ENCODE assay signal across 8 cellular contexts in genomic region chr11:66676931-66677598, GRCh38. TPM values are rescaled to one million over a fixed set of nuclear protein-coding genes. Genes with fewer than 3 reads are reported as not detected.
A peak's percentile ranks its signal among the peaks of the same experiment; 100 is the strongest.
DNase-seq lines count a peak whose midpoint lies in the region; ATAC-seq, FAIRE-seq and TF ChIP-seq lines count a peak whose summit lies in the region.

No MANE protein-coding gene starts in this region.

- 31% methylated on average over 21 of the region's 27 CpGs; no CpG with 5 or more reads in 1 of the 2 experiments for WGBS in H1 (ENCODE audit: extremely low coverage in 1 of 2, insufficient coverage in 1 of 2, insufficient read length in 1 of 2, insufficient replicate concordance in 2 of 2, low coverage in 1 of 2, low lambda C conversion rate in 2 of 2, missing lambda C conversion rate in 1 of 2), 2 experiments

- peak overlapping the region; percentile 34 for H3K56ac ChIP-seq in H1 (replicated peaks; ENCODE audit: insufficient read length, low read depth, low read length)

- peaks cover 0 to 10% (median 0%) of the 10 kb centered on the region in 4 experiments; a peak in 3 of 8 replicates for H3K36me3 ChIP-seq in H1 (ENCODE audit: control insufficient read depth in 2 of 4, insufficient read depth in 4 of 4, low read length in 3 of 4)

- peak overlapping the region; percentile 82 for H2BK120ac ChIP-seq in H1 (replicated peaks; ENCODE audit: low read depth, low read length)

- H3K18ac ChIP-seq in H1 (ENCODE audit: extremely low read depth, low read length), result peak overlapping the region; percentile 55; the same call in 1 of the 2 replicates

- H2BK12ac ChIP-seq in H1 (ENCODE audit: low read depth, low read length), result no peak overlapping the region; the same call in 1 of the 2 replicates

- H3K4me1 Mint-ChIP-seq in CD4-positive, alpha-beta T cell (ENCODE audit: low read depth), result peaks cover 51% of the 10 kb centered on the region
- H3K4me1 Mint-ChIP-seq in neural crest cell, result peaks cover 49% of the 10 kb centered on the region

- no peak overlapping the region for H4K8ac ChIP-seq in H1 (ENCODE audit: extremely low read depth, insufficient read depth, low read length)

- H3K4me3 Mint-ChIP-seq in CD4-positive, alpha-beta T cell, result peak overlapping the region; percentile 98
- peak overlapping the region; percentile 88 for H3K4me3 Mint-ChIP-seq in neural crest cell

- H3K23me2 ChIP-seq in H1 (ENCODE audit: low read depth, low read length), result peaks cover 7% of the 10 kb centered on the region

- FAIRE-seq in H1 (lab: Jason Lieb, UNC), result no peak

- H3K14ac ChIP-seq in H1 (ENCODE audit: insufficient read length), result no peak overlapping the region

- H3K9ac ChIP-seq in H1 (replicated peaks in 1 of 4; ENCODE audit: extremely low read depth in 1 of 4, low read depth in 3 of 4, low read length in 3 of 4), result peak overlapping the region in 3 of 4 experiments; percentile 65 to 83 (median 83); a peak in 6 of 7 replicates

- H2BK20ac ChIP-seq in H1 (ENCODE audit: low read length), result no peak overlapping the region

- H3K4ac ChIP-seq in H1 (replicated peaks; ENCODE audit: insufficient read length, low read depth, low read length), result no peak overlapping the region

- CTCF ChIA-PET in CD4-positive, alpha-beta T cell (lab: Charles Lee), result interaction anchor here (1.2 to 5.1 kb wide), 11 partner anchors 17 to 442 kb away, joined by 3 to 75 read pairs (median 13); partner anchors contain the start of genes CCDC87, CCS, DPP3 and KDM2A
- CTCF ChIA-PET in H1 (lab: Charles Lee; ENCODE audit: partially characterized antibody), result interaction anchor here (0.8 to 3.7 kb wide), 21 partner anchors 31 to 378 kb away, joined by 3 to 18 read pairs (median 4); partner anchors contain the start of genes BBS1, CCDC87, CCS and MRPL11

- H3K27ac ChIP-seq in CD4-positive, alpha-beta T cell (ENCODE audit: low read depth, low read length), result peak overlapping the region; percentile 98
- H3K27ac ChIP-seq in H1 (ENCODE audit: low read depth, low read length), result peak overlapping the region; percentile 88

- no peak for TF ChIP-seq EP300 in H1 (IDR thresholded peaks at IDR 0.05; ENCODE audit: borderline replicate concordance in 1 of 2, low read depth in 2 of 2, low read length in 2 of 2)

- peaks cover 0 to 40% of the 10 kb centered on the region in 2 experiments; a peak in 2 of 4 replicates for H3K79me2 ChIP-seq in H1 (ENCODE audit: control insufficient read depth in 1 of 2, insufficient read depth in 2 of 2, low read length in 2 of 2)

- POLR2A ChIA-PET in CD4-positive, alpha-beta T cell (lab: Charles Lee), result interaction anchor here (0.7 to 3.5 kb wide), 33 partner anchors 9 to 1062 kb away, joined by 3 to 110 read pairs (median 8); partner anchors contain the start of genes ACTN3, BBS1, CCDC87 and CCS
- POLR2A ChIA-PET in H1 (lab: Charles Lee; ENCODE audit: partially characterized antibody), result interaction anchor here (0.6 to 3.1 kb wide), 41 partner anchors 9 to 313 kb away, joined by 3 to 36 read pairs (median 5); partner anchors contain the start of genes ACTN3, DPP3, MRPL11 and PELI3

- H3K27ac Mint-ChIP-seq in CD4-positive, alpha-beta T cell, result peak overlapping the region; percentile 98
- peak overlapping the region; percentile 99 for H3K27ac Mint-ChIP-seq in neural crest cell (ENCODE audit: unreplicated experiment)

- no peak overlapping the region for H3K23ac ChIP-seq in H1 (ENCODE audit: insufficient read length)

- H4K20me1 ChIP-seq in H1 (replicated peaks in 1 of 2; ENCODE audit: control insufficient read depth in 1 of 2, insufficient read depth in 2 of 2, low read length in 2 of 2), result peaks cover 0 to 4% of the 10 kb centered on the region in 2 experiments

- DNase-seq in CD4-positive, alpha-beta T cell, result no peak
- no peak for DNase-seq in LNCaP clone FGC (ENCODE audit: low read depth)
- no peak for DNase-seq in H1 (ENCODE audit: low read depth in 1 of 2, low spot score in 2 of 2)
- peak; percentile 8 for DNase-seq in neural crest cell (ENCODE audit: low read depth, low spot score)
- DNase-seq in NOMO-1 (lab: John Stamatoyannopoulos, UW; ENCODE audit: unreplicated experiment in 2 of 2), result no peak
- DNase-seq in NCI-H1436 treated with DMSO at 0.1 percent for 48 hours (lab: John Stamatoyannopoulos, UW), result no peak

- H4K91ac ChIP-seq in H1 (replicated peaks; ENCODE audit: insufficient read length, low read length), result peak overlapping the region; percentile 95

- peak overlapping the region; percentile 90 for H2BK15ac ChIP-seq in H1 (ENCODE audit: low read length)

- H3K79me1 ChIP-seq in H1 (ENCODE audit: low read depth, low read length), result no peaks in the 10 kb centered on the region

- H3K9me3 ChIP-seq in CD4-positive, alpha-beta T cell (ENCODE audit: control insufficient read depth, low read length), result no peaks in the 10 kb centered on the region
- H3K9me3 ChIP-seq in H1 (ENCODE audit: insufficient read depth in 2 of 2, low read depth in 1 of 2, low read length in 1 of 2), result 0 out of 4 replicates have a peak, but pooled peaks cover 0 to 5% of the 10 kb centered on the region in 2 experiments

- no peaks in the 10 kb centered on the region for H3K27me3 ChIP-seq in CD4-positive, alpha-beta T cell (ENCODE audit: control insufficient read depth, insufficient read depth, low read length)
- H3K27me3 ChIP-seq in H1 (replicated peaks in 1 of 4; ENCODE audit: control insufficient read depth in 3 of 4, extremely low read depth in 1 of 4, insufficient read depth in 3 of 4, low read length in 3 of 4), result no peaks in the 10 kb centered on the region

- no peak for ATAC-seq in CD4-positive, alpha-beta T cell (ENCODE audit: poor library complexity)
- no peak for ATAC-seq in GM18498 (IDR thresholded peaks at IDR 0.05; ENCODE audit: unreplicated experiment)
- no peak for ATAC-seq in GM21529 (IDR thresholded peaks at IDR 0.05; ENCODE audit: unreplicated experiment)

- peak overlapping the region; percentile 57 for H2BK5ac ChIP-seq in H1 (ENCODE audit: low read depth, low read length)

- peaks cover 23% of the 10 kb centered on the region for H3K36me3 Mint-ChIP-seq in CD4-positive, alpha-beta T cell (ENCODE audit: low read depth)
- peaks cover 9% of the 10 kb centered on the region for H3K36me3 Mint-ChIP-seq in neural crest cell (ENCODE audit: low read depth)

- no peak for TF ChIP-seq POLR2A in H1 (IDR thresholded peaks at IDR 0.05; ENCODE audit: control extremely low read depth in 1 of 2, low read depth in 2 of 2, low read length in 2 of 2)

- peak overlapping the region; percentile 8; the same call in 1 of the 2 replicates for H2AK5ac ChIP-seq in H1 (ENCODE audit: low read depth, low read length)

- no peak for TF ChIP-seq RAD21 in H1 (IDR thresholded peaks at IDR 0.05 in 1 of 2, conservative IDR thresholded peaks at IDR 0.05 in 1 of 2; ENCODE audit: low read depth in 2 of 2, low read length in 2 of 2)

- no peaks in the 10 kb centered on the region for H3K9me3 Mint-ChIP-seq in CD4-positive, alpha-beta T cell
- H3K9me3 Mint-ChIP-seq in neural crest cell, result no peaks in the 10 kb centered on the region

- peak overlapping the region; percentile 8 for H4K5ac ChIP-seq in H1 (ENCODE audit: insufficient read length, low read depth, low read length)

- peak overlapping the region; percentile 74 for H3K4me3 ChIP-seq in LNCaP clone FGC (ENCODE audit: low read depth, low read length)
- H3K4me3 ChIP-seq in H1 (ENCODE audit: extremely low read depth in 1 of 4, insufficient read depth in 2 of 4, low read depth in 3 of 4, low read length in 4 of 4), result peak overlapping the region; percentile 69 to 86 (median 78)

- intact Hi-C loops in CD4-positive, alpha-beta T cell (cut with DNase I, micrococcal nuclease), result loop anchor here (1.0 to 5.0 kb wide), 6 partner anchors 39 to 255 kb away; partner anchors contain the start of genes DPP3 (in 2 of the 2), RBM4 (in 2 of the 2), CCDC87 (in 1 of the 2) and CCS (in 1 of the 2)

- H3K4me1 ChIP-seq in H1 (replicated peaks in 1 of 4; ENCODE audit: control insufficient read depth in 3 of 4, insufficient read depth in 4 of 4, low read length in 3 of 4), result peaks cover 3 to 15% (median 8%) of the 10 kb centered on the region in 4 experiments; a peak in 5 of 7 replicates

- peak overlapping the region; percentile 51 to 99 for H3K4me2 ChIP-seq in H1 (ENCODE audit: insufficient read depth in 1 of 2, low read depth in 2 of 2, low read length in 2 of 2)

- H3K27me3 Mint-ChIP-seq in CD4-positive, alpha-beta T cell, result no peaks in the 10 kb centered on the region
- no peaks in the 10 kb centered on the region for H3K27me3 Mint-ChIP-seq in neural crest cell (ENCODE audit: low read depth)

- H2AFZ ChIP-seq in H1 (ENCODE audit: low read length), result no peak overlapping the region

- no peak for TF ChIP-seq CTCF in CD4-positive, alpha-beta T cell (IDR thresholded peaks at IDR 0.05)
- TF ChIP-seq CTCF in LNCaP clone FGC (IDR thresholded peaks at IDR 0.05; ENCODE audit: control insufficient read depth, extremely low read depth, insufficient read depth), result no peak
- TF ChIP-seq CTCF in H1 (IDR thresholded peaks at IDR 0.05; ENCODE audit: control extremely low read depth in 1 of 3, insufficient read depth in 1 of 3, low read depth in 1 of 3, low read length in 3 of 3), result no peak
- TF ChIP-seq CTCF in neural crest cell (conservative IDR thresholded peaks at IDR 0.05), result no peak

RNA-seq across cellular contexts. Expression of gene RBM4B, which starts 0.6 kb away (rescaled TPM):
- 1 to 10 TPM; 3.8 to 5.1 TPM for total RNA-seq in CD4-positive, alpha-beta T cell
- 27.5 and 30.6 TPM in 2 replicates for total RNA-seq in H1 (2021; fragmentation: NEBNext Ultra II Directional; extraction: Animal tissue kit (Norgen Biotek cat#: 25700))
- polyA plus RNA-seq in H1 (2011; rRNA removed), result 19.2 and 30.5 TPM in 2 replicates
- polyA plus RNA-seq in H1 (2011; cell fraction: cytosol; rRNA removed), result 32.9 TPM
- polyA plus RNA-seq in H1 (2011; cell fraction: nucleus; rRNA removed), result 37.4 TPM
- polyA plus RNA-seq in H1 (2012, experiment 1 of 2), result 25.2 to 37.5 TPM (median 29.7 TPM) in 4 replicates
- polyA plus RNA-seq in H1 (2012, experiment 2 of 2), result 7.2 TPM
- 25.9 TPM for polyA plus RNA-seq in H1 (2013, experiment 1 of 2)
- 24.2 TPM for polyA plus RNA-seq in H1 (2013, experiment 2 of 2)
- 25.2 and 29.1 TPM in 2 replicates for polyA minus RNA-seq in H1 (2011; rRNA and poly(A)+ RNA removed)
- polyA minus RNA-seq in H1 (2011; cell fraction: cytosol; rRNA and poly(A)+ RNA removed), result 11.6 TPM
- 24.8 TPM for polyA minus RNA-seq in H1 (2011; cell fraction: nucleus; rRNA and poly(A)+ RNA removed)
- total RNA-seq in neural crest cell, result 57.0 and 61.9 TPM in 2 replicates

RNA-seq across cellular contexts. Expression of gene RBM4, which starts 38.6 kb away (rescaled TPM):
- total RNA-seq in CD4-positive, alpha-beta T cell, result 100 to 1,000 TPM; 194 to 197 TPM
- total RNA-seq in H1 (2021; fragmentation: NEBNext Ultra II Directional; extraction: Animal tissue kit (Norgen Biotek cat#: 25700)), result 192 and 201 TPM in 2 replicates
- 276 and 330 TPM in 2 replicates for polyA plus RNA-seq in H1 (2011; rRNA removed)
- 251 TPM for polyA plus RNA-seq in H1 (2011; cell fraction: cytosol; rRNA removed)
- polyA plus RNA-seq in H1 (2011; cell fraction: nucleus; rRNA removed), result 120 TPM
- 211 to 279 TPM (median 233 TPM) in 4 replicates for polyA plus RNA-seq in H1 (2012, experiment 1 of 2)
- 264 TPM for polyA plus RNA-seq in H1 (2012, experiment 2 of 2)
- 129 TPM for polyA plus RNA-seq in H1 (2013, experiment 1 of 2)
- 128 TPM for polyA plus RNA-seq in H1 (2013, experiment 2 of 2)
- polyA minus RNA-seq in H1 (2011; rRNA and poly(A)+ RNA removed), result 233 and 261 TPM in 2 replicates
- 68.5 TPM for polyA minus RNA-seq in H1 (2011; cell fraction: cytosol; rRNA and poly(A)+ RNA removed)
- 155 TPM for polyA minus RNA-seq in H1 (2011; cell fraction: nucleus; rRNA and poly(A)+ RNA removed)
- 268 and 269 TPM in 2 replicates for total RNA-seq in neural crest cell

RNA-seq across cellular contexts. Expression of gene SPTBN2, which starts 52.0 kb away (rescaled TPM):
- not detected for total RNA-seq in CD4-positive, alpha-beta T cell
- total RNA-seq in H1 (2021; fragmentation: NEBNext Ultra II Directional; extraction: Animal tissue kit (Norgen Biotek cat#: 25700)), result 69.0 and 71.4 TPM in 2 replicates
- 19.1 and 25.9 TPM in 2 replicates for polyA plus RNA-seq in H1 (2011; rRNA removed)
- 22.8 TPM for polyA plus RNA-seq in H1 (2011; cell fraction: cytosol; rRNA removed)
- polyA plus RNA-seq in H1 (2011; cell fraction: nucleus; rRNA removed), result 87.4 TPM
- 33.8 to 72.3 TPM (median 66.2 TPM) in 4 replicates for polyA plus RNA-seq in H1 (2012, experiment 1 of 2)
- polyA plus RNA-seq in H1 (2012, experiment 2 of 2), result 35.6 TPM
- polyA plus RNA-seq in H1 (2013, experiment 1 of 2), result 24.5 TPM
- 25.1 TPM for polyA plus RNA-seq in H1 (2013, experiment 2 of 2)
- 37.3 and 37.6 TPM in 2 replicates for polyA minus RNA-seq in H1 (2011; rRNA and poly(A)+ RNA removed)
- polyA minus RNA-seq in H1 (2011; cell fraction: cytosol; rRNA and poly(A)+ RNA removed), result 28.1 TPM
- polyA minus RNA-seq in H1 (2011; cell fraction: nucleus; rRNA and poly(A)+ RNA removed), result 34.3 TPM
- 34.1 and 43.6 TPM in 2 replicates for total RNA-seq in neural crest cell

Comparison
In these comparisons a context has a peak if more than half of its experiments do, and no peak if none do; other contexts are left out.
1. RNA of gene SPTBN2, which starts 52.0 kb away (total RNA-seq): 69.0 to 71.4 TPM in H1 and 34.1 to 43.6 TPM in neural crest cell; not detected in CD4-positive, alpha-beta T cell; every median in the first group is over 10 times any median in the second.